ENCODE assay signal across 22 cellular contexts in genomic region chr2:101995804-101996203, GRCh38. TPM values are rescaled to one million over a fixed set of nuclear protein-coding genes. Genes with fewer than 3 reads are reported as not detected.
DNase-seq lines count a peak whose midpoint lies in the region; ATAC-seq and TF ChIP-seq lines count a peak whose summit lies in the region.
"Had no signal": no experiment of that assay in that cellular context is flagged by ENCODE, and none has a peak within 500 bp of the region (broad histone marks: within the 10 kb centered on the region; RNA-seq: fewer than 3 reads in every experiment).

No MANE protein-coding gene starts in this region.

- H3K36me3 Mint-ChIP-seq in activated CD4-positive, alpha-beta T cell treated with anti-CD3 and anti-CD28 coated beads for 36 hours (ENCODE audit: low read depth) = no peaks in the 10 kb centered on the region
- peaks cover 70% of the 10 kb centered on the region for H3K36me3 Mint-ChIP-seq in dendritic cell treated with granulocyte-macrophage colony-stimulating factor and Interleukin-4, amounts not matched to agents 40 ng/mL and 50 ng/mL, for 4 days (ENCODE audit: low read depth)
- H3K36me3 Mint-ChIP-seq in WTC11 = no peaks in the 10 kb centered on the region
- H3K36me3 Mint-ChIP-seq: CD8-positive, alpha-beta memory T cell had no signal

- ATAC-seq in activated CD4-positive, alpha-beta T cell treated with anti-CD3 and anti-CD28 coated beads for 36 hours = no peak
- no peak for ATAC-seq in WTC11
- ATAC-seq: A549 had no signal

- H2BK12ac ChIP-seq in neuronal stem cell (ENCODE audit: low read length) = no peak overlapping the region

- CTCF ChIA-PET in activated CD4-positive, alpha-beta T cell treated with anti-CD3 and anti-CD28 coated beads for 36 hours (lab: Charles Lee) = interaction anchor here (0.7 to 0.9 kb wide), 2 partner anchors 112 to 183 kb away, joined by 3 read pairs; no protein-coding TSS in a partner anchor
- CTCF ChIA-PET in WTC11 (lab: Charles Lee) = interaction anchor here (1.1 to 1.8 kb wide), 2 partner anchors 10 to 245 kb away, joined by 4 to 7 read pairs; no protein-coding TSS in a partner anchor

- peaks cover 36% of the 10 kb centered on the region for H3K4me1 Mint-ChIP-seq in activated CD4-positive, alpha-beta T cell treated with anti-CD3 and anti-CD28 coated beads for 36 hours
- H3K4me1 Mint-ChIP-seq in dendritic cell treated with granulocyte-macrophage colony-stimulating factor and Interleukin-4, amounts not matched to agents 40 ng/mL and 50 ng/mL, for 4 days (ENCODE audit: low read depth) = peaks cover 86% of the 10 kb centered on the region
- H3K4me1 Mint-ChIP-seq in WTC11 = peaks cover 3% of the 10 kb centered on the region; the same call in 1 of the 2 replicates

- H3K4me3 ChIP-seq in neuronal stem cell (ENCODE audit: low read length in 2 of 2) = no peak overlapping the region
- H3K4me3 ChIP-seq: A549, GM23248 had no signal

- no peak for DNase-seq in activated CD4-positive, alpha-beta T cell treated with anti-CD3 and anti-CD28 coated beads for 36 hours
- no peak for DNase-seq in activated CD4-positive, alpha-beta T cell treated with anti-CD3 and anti-CD28 coated beads, Interleukin-2, amount 50 U/mL, for 48 hours
- DNase-seq in neuronal stem cell (ENCODE audit: low spot score) (no peak), WTC11 (ENCODE audit: low spot score) (no peak)
- DNase-seq in activated CD8-positive, alpha-beta memory T cell treated with anti-CD3 and anti-CD28 coated beads, Interleukin-2, amount 50 U/mL, for 4 hours = no peak
- no peak for DNase-seq in stimulated activated naive CD4-positive, alpha-beta T cell (lab: John Stamatoyannopoulos, UW)
- DNase-seq: 8988T; ACHN; AML-193; BE2C; CD4-positive, alpha-beta T cell; CD8-positive, alpha-beta memory T cell; DMS153; DND-41; GM23248; H7; HCEC 1CT had no signal

- H3K27me3 Mint-ChIP-seq in activated CD4-positive, alpha-beta T cell treated with anti-CD3 and anti-CD28 coated beads for 36 hours = peaks cover 14% of the 10 kb centered on the region
- peaks cover 8% of the 10 kb centered on the region for H3K27me3 Mint-ChIP-seq in dendritic cell treated with granulocyte-macrophage colony-stimulating factor and Interleukin-4, amounts not matched to agents 40 ng/mL and 50 ng/mL, for 4 days
- H3K27me3 Mint-ChIP-seq in WTC11 (ENCODE audit: low read depth) = no peaks in the 10 kb centered on the region; the same call in 1 of the 2 replicates

- H3K79me1 ChIP-seq in neuronal stem cell (ENCODE audit: low read depth, low read length) = no peaks in the 10 kb centered on the region

- no peaks in the 10 kb centered on the region for H3K4me1 ChIP-seq in neuronal stem cell (ENCODE audit: control insufficient read depth in 2 of 2, insufficient read depth in 1 of 2, low read depth in 1 of 2, low read length in 2 of 2)
- H3K4me1 ChIP-seq: BE2C had no signal

- H3K4ac ChIP-seq in neuronal stem cell (ENCODE audit: low read length) = no peak overlapping the region

- no peaks in the 10 kb centered on the region for H3K9me3 Mint-ChIP-seq in activated CD4-positive, alpha-beta T cell treated with anti-CD3 and anti-CD28 coated beads for 36 hours (ENCODE audit: low read depth)
- H3K9me3 Mint-ChIP-seq in dendritic cell treated with granulocyte-macrophage colony-stimulating factor and Interleukin-4, amounts not matched to agents 40 ng/mL and 50 ng/mL, for 4 days = no peaks in the 10 kb centered on the region
- peaks cover 7% of the 10 kb centered on the region for H3K9me3 Mint-ChIP-seq in WTC11
- H3K9me3 Mint-ChIP-seq: CD4-positive, alpha-beta T cell; CD8-positive, alpha-beta memory T cell had no signal

- no peak overlapping the region for H3K14ac ChIP-seq in neuronal stem cell (ENCODE audit: low read length)

- H3K9ac ChIP-seq in neuronal stem cell (ENCODE audit: low read depth, low read length, poor library complexity) = no peak overlapping the region
- H3K9ac ChIP-seq: BLaER1 treated with 17β-estradiol and CSF1 and Interleukin-3, amounts not matched to agents 10 nM and 100 nM; GM23248 had no signal

- intact Hi-C loops in activated CD4-positive, alpha-beta T cell treated with anti-CD3 and anti-CD28 coated beads for 36 hours (cut with DNase I, micrococcal nuclease) = no loop called here
- intact Hi-C loops in dendritic cell treated with granulocyte-macrophage colony-stimulating factor and Interleukin-4, amounts not matched to agents 40 ng/mL and 50 ng/mL, for 4 days (cut with micrococcal nuclease) = no loop called here

- no peak overlapping the region for H4K91ac ChIP-seq in neuronal stem cell (ENCODE audit: low read depth, low read length, poor library complexity)

- no peaks in the 10 kb centered on the region for H3K9me3 ChIP-seq in neuronal stem cell (replicated peaks in 1 of 2; ENCODE audit: control insufficient read depth in 2 of 2, insufficient read depth in 1 of 2, low read depth in 1 of 2, low read length in 2 of 2)
- H3K9me3 ChIP-seq: A549; BE2C; BLaER1 treated with 17β-estradiol and CSF1 and Interleukin-3, amounts not matched to agents 10 nM and 100 nM had no signal

- peak overlapping the region; percentile 46 for H2AK5ac ChIP-seq in neuronal stem cell (ENCODE audit: low read depth, low read length)

- no peak overlapping the region for H2AFZ ChIP-seq in neuronal stem cell (ENCODE audit: low read length)
- H2AFZ ChIP-seq: GM23248 had no signal

- no peak overlapping the region for H3K4me2 ChIP-seq in neuronal stem cell (ENCODE audit: insufficient read depth, low read length, poor library complexity, severe bottlenecking)
- H3K4me2 ChIP-seq: A549 had no signal

- no peak overlapping the region for H3K23ac ChIP-seq in neuronal stem cell (ENCODE audit: low read depth, low read length, poor library complexity)

- no peak overlapping the region for H3K4me3 Mint-ChIP-seq in activated CD4-positive, alpha-beta T cell treated with anti-CD3 and anti-CD28 coated beads for 36 hours
- peak overlapping the region; percentile 56 for H3K4me3 Mint-ChIP-seq in dendritic cell treated with granulocyte-macrophage colony-stimulating factor and Interleukin-4, amounts not matched to agents 40 ng/mL and 50 ng/mL, for 4 days
- H3K4me3 Mint-ChIP-seq in WTC11 = no peak overlapping the region
- H3K4me3 Mint-ChIP-seq: CD4-positive, alpha-beta T cell; CD8-positive, alpha-beta memory T cell had no signal

- no peak overlapping the region for H2BK5ac ChIP-seq in neuronal stem cell (ENCODE audit: low read length)

- TF ChIP-seq CTCF in WTC11 (IDR thresholded peaks at IDR 0.05) = no peak

- peak overlapping the region; percentile 24 for H3K27ac Mint-ChIP-seq in activated CD4-positive, alpha-beta T cell treated with anti-CD3 and anti-CD28 coated beads for 36 hours
- H3K27ac Mint-ChIP-seq in dendritic cell treated with granulocyte-macrophage colony-stimulating factor and Interleukin-4, amounts not matched to agents 40 ng/mL and 50 ng/mL, for 4 days = peak overlapping the region; percentile 86
- H3K27ac Mint-ChIP-seq in WTC11 = no peak overlapping the region
- H3K27ac Mint-ChIP-seq: CD14-positive monocyte; CD4-positive, alpha-beta T cell; CD8-positive, alpha-beta memory T cell had no signal

- no peak overlapping the region for H2BK120ac ChIP-seq in neuronal stem cell (ENCODE audit: low read depth, low read length)

- H3K27ac ChIP-seq in neuronal stem cell (replicated peaks; ENCODE audit: low read length) = no peak overlapping the region
- H3K27ac ChIP-seq: A549; BLaER1 treated with 17β-estradiol and CSF1 and Interleukin-3, amounts not matched to agents 10 nM and 100 nM; GM23248 had no signal

- H4K8ac ChIP-seq in neuronal stem cell (ENCODE audit: low read depth, low read length) = no peak overlapping the region

- H3K27me3 ChIP-seq in neuronal stem cell (ENCODE audit: control insufficient read depth in 3 of 3, insufficient read depth in 3 of 3, low read depth in 1 of 3, low read length in 3 of 3) = peaks cover 0 to 5% (median 0%) of the 10 kb centered on the region in 3 experiments
- H3K27me3 ChIP-seq: BE2C had no signal

- WGBS in neuronal stem cell (ENCODE audit: extremely low coverage in 2 of 2, insufficient read length in 2 of 2, insufficient replicate concordance in 1 of 2), 2 donors = no CpG with 5 or more reads among the region's 9 CpGs

- H2BK15ac ChIP-seq in neuronal stem cell (ENCODE audit: low read length) = no peak overlapping the region

- POLR2A ChIA-PET in activated CD4-positive, alpha-beta T cell treated with anti-CD3 and anti-CD28 coated beads for 36 hours (lab: Charles Lee) = interaction anchor here (0.6 kb wide), 1 partner anchor 323 kb away, joined by 5 read pairs; no protein-coding TSS in a partner anchor
- POLR2A ChIA-PET in WTC11 (lab: Charles Lee) = no interaction called here

- H3K36me3 ChIP-seq in neuronal stem cell (replicated peaks in 1 of 2; ENCODE audit: control insufficient read depth in 2 of 2, insufficient read depth in 2 of 2, low read length in 2 of 2) = no peaks in the 10 kb centered on the region
- H3K36me3 ChIP-seq: BE2C had no signal

- H3K18ac ChIP-seq in neuronal stem cell (ENCODE audit: low read length) = peak overlapping the region; percentile 21

TF ChIP-seq in WTC11, 78 proteins besides CTCF, POLR2A, EP300 and RAD21:
- no peak for TF ChIP-seq HMGXB4 (CRISPR knock-in tag; IDR thresholded peaks at IDR 0.05)
TF ChIP-seq in WTC11: peak in this region for 0.

RNA-seq across cellular contexts. Expression of gene IL1R2, which starts 4.0 kb away (rescaled TPM):
- 10 to 100 TPM; 21.4 to 25.4 TPM for total RNA-seq in activated CD4-positive, alpha-beta T cell treated with anti-CD3 and anti-CD28 coated beads for 36 hours
- not detected for polyA plus RNA-seq in neuronal stem cell (2013, experiment 1 of 2)
- polyA plus RNA-seq in neuronal stem cell (2013, experiment 2 of 2) = not detected
- 0.22 TPM in 1 of 3 replicates, not detected in the others for total RNA-seq in WTC11 (2021)
- total RNA-seq: H1 had no signal
- polyA plus RNA-seq: CD8-positive, alpha-beta memory T cell had no signal

Comparison
In these comparisons a context has a peak if more than half of its experiments do, and no peak if none do; other contexts are left out.
1. RNA of gene IL1R2, which starts 4.0 kb away (total RNA-seq): 21.4 to 25.4 TPM in activated CD4-positive, alpha-beta T cell treated with anti-CD3 and anti-CD28 coated beads for 36 hours; 0.22 TPM in WTC11; every median in the first group is over 10 times any median in the second.